12 cellular contexts compared by ENCODE assay signal in genomic region chr12:94753071-94753779, GRCh38.
DNase-seq lines count a peak whose midpoint lies in the region; ATAC-seq, FAIRE-seq and TF ChIP-seq lines count a peak whose summit lies in the region.
"Had no signal": no experiment of that assay in that cellular context is flagged by ENCODE, and none has a peak within 500 bp of the region (broad histone marks: within the 10 kb centered on the region; RNA-seq: fewer than 3 reads in every experiment).

No MANE protein-coding gene starts in this region.

- H3K79me1 ChIP-seq in IMR-90 (ENCODE audit: low read depth in 1 of 2, low read length in 2 of 2): no peaks in the 10 kb centered on the region

- no peak for TF ChIP-seq POLR2A in IMR-90 (IDR thresholded peaks at IDR 0.05; ENCODE audit: low read depth, low read length)

- in situ Hi-C loops in IMR-90 (cut with MboI; ENCODE audit: low sequenced_read_pairs): loop anchor here (25.0 kb wide), 1 partner anchor 616 kb away; the partner anchor contains the start of gene PLXNC1

- no peak overlapping the region for H3K14ac ChIP-seq in IMR-90 (replicated peaks; ENCODE audit: low read depth, low read length)

- H4K20me1 ChIP-seq in IMR-90 (ENCODE audit: insufficient read depth, low read length): no peaks in the 10 kb centered on the region

- POLR2A ChIA-PET in IMR-90 (lab: Charles Lee; ENCODE audit: unreplicated experiment): no interaction called here

- 67% methylated on average over 5 of the region's 8 CpGs; no CpG with 5 or more reads in 1 of the 2 experiments for WGBS in IMR-90 (ENCODE audit: extremely low coverage in 2 of 2, insufficient read length in 1 of 2), 2 experiments

- no peak overlapping the region for H3K9ac ChIP-seq in IMR-90 (ENCODE audit: low read depth, low read length)

- H3K4me1 ChIP-seq in IMR-90 (ENCODE audit: control insufficient read depth, insufficient read depth, low read length): no peaks in the 10 kb centered on the region
- H3K4me1 ChIP-seq: tibial artery had no signal

- intact Hi-C loops in IMR-90 (cut with micrococcal nuclease): no loop called here

- no peak overlapping the region for H2AFZ ChIP-seq in IMR-90 (replicated peaks; ENCODE audit: low read length, poor library complexity)

- FAIRE-seq in RCC 7860 (lab: Jason Lieb, UNC): no peak

- TF ChIP-seq RAD21 in IMR-90 (IDR thresholded peaks at IDR 0.05; ENCODE audit: low read length): no peak

- no peak overlapping the region for H4K8ac ChIP-seq in IMR-90 (ENCODE audit: low read depth in 2 of 2, low read length in 2 of 2)

- H4K91ac ChIP-seq in IMR-90 (ENCODE audit: insufficient read depth, low read depth, low read length): no peak overlapping the region

- H3K4me3 ChIP-seq in IMR-90 (ENCODE audit: insufficient read depth, low read depth, low read length): no peak overlapping the region
- no peak overlapping the region for H3K4me3 ChIP-seq in WERI-Rb-1 (ENCODE audit: low read depth, low read length)
- no peak overlapping the region for H3K4me3 ChIP-seq in fibroblast of villous mesenchyme (ENCODE audit: low read depth, low read length)
- H3K4me3 ChIP-seq: tibial artery had no signal

- no peak overlapping the region for H3K27ac ChIP-seq in IMR-90 (ENCODE audit: insufficient read depth, low read length)
- no peak overlapping the region for H3K27ac ChIP-seq in WERI-Rb-1
- H3K27ac ChIP-seq: tibial artery had no signal

- no peak overlapping the region for H4K5ac ChIP-seq in IMR-90 (ENCODE audit: low read depth, low read length)

- H2BK120ac ChIP-seq in IMR-90 (ENCODE audit: low read depth, low read length): no peak overlapping the region

- no peak overlapping the region for H2BK5ac ChIP-seq in IMR-90 (ENCODE audit: low read depth, low read length, poor library complexity, severe bottlenecking)

- no peaks in the 10 kb centered on the region for H3K36me3 ChIP-seq in IMR-90 (ENCODE audit: control insufficient read depth, insufficient read depth, low read length)
- no peaks in the 10 kb centered on the region for H3K36me3 ChIP-seq in WERI-Rb-1
- H3K36me3 ChIP-seq: tibial artery had no signal

- no peaks in the 10 kb centered on the region for H3K9me3 ChIP-seq in IMR-90 (ENCODE audit: control insufficient read depth, insufficient read depth, low read length)
- no peaks in the 10 kb centered on the region for H3K9me3 ChIP-seq in WERI-Rb-1 (ENCODE audit: severe bottlenecking)
- H3K9me3 ChIP-seq: tibial artery had no signal

- no peak for DNase-seq in IMR-90
- DNase-seq in WERI-Rb-1: no peak
- DNase-seq in fibroblast of villous mesenchyme (ENCODE audit: low read depth): peak; percentile 39
- peak; percentile 24 for DNase-seq in pons (ENCODE audit: low spot score)
- DNase-seq in stimulated activated naive CD4-positive, alpha-beta T cell (lab: John Stamatoyannopoulos, UW): no peak
- DNase-seq in NCI-H526 treated with DMSO at 0.1 percent for 48 hours (lab: John Stamatoyannopoulos, UW): no peak
- no peak for DNase-seq in RCC 7860 (ENCODE audit: low spot score)
- DNase-seq: activated naive CD8-positive, alpha-beta T cell treated with anti-CD3 and anti-CD28 coated beads for 36 hours; CD8-positive, alpha-beta T cell; hippocampal formation; tibial artery had no signal

- CTCF ChIA-PET in IMR-90 (lab: Yijun Ruan, JAX): no interaction called here

- H3K4ac ChIP-seq in IMR-90 (ENCODE audit: low read depth, low read length): no peak overlapping the region

- no TSS peak for BruUV-seq in IMR-90 (replicated peaks; lab: Mats Ljungman, UMichigan)

- no peak overlapping the region for H3K4me2 ChIP-seq in IMR-90 (ENCODE audit: low read depth, low read length)

- dilution Hi-C loops in IMR-90 (cut with HindIII; ENCODE audit: low sequenced_read_pairs, unreplicated experiment): no loop called here

- no peak overlapping the region for H3K56ac ChIP-seq in IMR-90 (ENCODE audit: extremely low read depth, insufficient read depth, low read length)

- H3K23ac ChIP-seq in IMR-90 (ENCODE audit: low read depth, low read length): no peak overlapping the region

- H3K27me3 ChIP-seq in IMR-90 (ENCODE audit: control insufficient read depth, insufficient read depth, low read length) (peaks cover 23% of the 10 kb centered on the region), WERI-Rb-1 (ENCODE audit: insufficient read depth, low read depth, severe bottlenecking) (no peaks in the 10 kb centered on the region)
- H3K27me3 ChIP-seq: tibial artery had no signal

- no peak overlapping the region for H2AK5ac ChIP-seq in IMR-90 (ENCODE audit: low read depth, low read length)

- no peak overlapping the region for H2BK20ac ChIP-seq in IMR-90 (ENCODE audit: low read depth, low read length)

- ATAC-seq in IMR-90 (ENCODE audit: low read depth) (no peak), GM18511 (IDR thresholded peaks at IDR 0.05; ENCODE audit: unreplicated experiment) (no peak)
- ATAC-seq: CD8-positive, alpha-beta T cell had no signal

- no peak for TF ChIP-seq CTCF in IMR-90 (conservative IDR thresholded peaks at IDR 0.05; ENCODE audit: low read depth, low read length)
- TF ChIP-seq CTCF in WERI-Rb-1 (IDR thresholded peaks at IDR 0.05; ENCODE audit: low read depth, low read length): peak; percentile 55
- TF ChIP-seq CTCF in fibroblast of villous mesenchyme (IDR thresholded peaks at IDR 0.05; ENCODE audit: insufficient read depth, low read depth, low read length): no peak

- no peak overlapping the region for H3K18ac ChIP-seq in IMR-90 (ENCODE audit: low read depth, low read length)

- H2AK9ac ChIP-seq in IMR-90 (replicated peaks; ENCODE audit: low read depth, low read length, poor library complexity): no peak overlapping the region

- H2BK15ac ChIP-seq in IMR-90 (ENCODE audit: low read depth, low read length): no peak overlapping the region

- H3K9me1 ChIP-seq in IMR-90 (ENCODE audit: insufficient read depth, low read length): no peaks in the 10 kb centered on the region

TF ChIP-seq in IMR-90, 13 proteins besides CTCF, POLR2A, EP300 and RAD21:
- no peak for TF ChIP-seq SMC3 (IDR thresholded peaks at IDR 0.05; ENCODE audit: low read depth, low read length)
- TF ChIP-seq RFX5 (IDR thresholded peaks at IDR 0.05; ENCODE audit: low read depth, low read length): no peak
- TF ChIP-seq MAFK (IDR thresholded peaks at IDR 0.05; ENCODE audit: low read depth, low read length): peak; percentile 75
- no peak for TF ChIP-seq BHLHE40 (IDR thresholded peaks at IDR 0.05; ENCODE audit: low read depth, low read length)
- TF ChIP-seq CEBPB (IDR thresholded peaks at IDR 0.05; ENCODE audit: low read depth, low read length): peak; percentile 15; the same call in 1 of the 2 replicates

Comparison
In these comparisons a context has a peak if more than half of its experiments do, and no peak if none do; other contexts are left out.
1. DNase-seq: peak in fibroblast of villous mesenchyme (single experiment) and pons (single experiment); none in IMR-90 (single experiment), WERI-Rb-1 (single experiment), stimulated activated naive CD4-positive, alpha-beta T cell (0 of 6), NCI-H526 treated with DMSO at 0.1 percent for 48 hours (single experiment) and RCC 7860 (single experiment).